ENCODE assay signal across 6 cellular contexts in the genomic region with DNA sequence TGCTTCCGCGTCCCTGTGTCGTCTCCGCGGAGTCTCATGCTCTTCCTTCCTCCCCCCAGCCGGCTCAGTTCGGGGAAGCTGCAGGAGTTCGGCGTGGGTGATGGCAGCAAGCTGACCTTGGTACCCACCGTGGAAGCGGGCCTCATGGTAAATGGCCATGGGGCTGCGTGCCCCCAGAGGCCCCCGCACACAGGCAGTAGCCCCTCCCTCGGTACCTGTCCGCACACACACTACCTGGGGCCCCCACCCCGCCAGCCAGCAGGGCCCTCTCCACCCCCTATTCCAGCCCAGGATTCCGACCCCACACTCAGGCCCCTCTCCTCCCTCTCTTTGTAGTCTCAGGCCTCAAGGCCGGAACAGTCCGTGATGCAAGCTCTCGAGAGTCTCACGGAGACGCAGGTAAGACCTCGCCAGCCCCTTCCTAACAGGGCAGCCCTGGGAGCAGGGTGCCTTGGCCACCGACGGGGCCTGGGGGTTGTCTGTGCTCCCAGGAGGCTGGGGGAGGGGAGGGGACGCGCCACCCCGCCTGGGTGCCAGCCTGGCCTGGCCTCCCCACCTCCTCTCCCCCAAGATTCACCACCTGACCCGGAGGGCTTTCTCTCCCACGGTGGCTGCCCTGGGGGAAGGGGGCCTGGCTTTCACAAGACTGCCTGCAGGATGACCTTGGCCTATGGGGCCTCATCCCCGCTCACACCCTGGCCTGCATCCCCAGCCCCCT. TPM values are rescaled to one million over a fixed set of nuclear protein-coding genes. Genes with fewer than 3 reads are reported as not detected.
DNase-seq lines count a peak whose midpoint lies in the region; ATAC-seq and TF ChIP-seq lines count a peak whose summit lies in the region.

No MANE protein-coding gene starts in this region.

- TF ChIP-seq CTCF in VCaP (conservative IDR thresholded peaks at IDR 0.05) (no peak), fibroblast of villous mesenchyme (IDR thresholded peaks at IDR 0.05; ENCODE audit: insufficient read depth, low read depth, low read length) (no peak)

- peak overlapping the region; percentile 91 for H3K27ac ChIP-seq in VCaP

- TF ChIP-seq POLR2A in GM15510 (IDR thresholded peaks at IDR 0.05; ENCODE audit: borderline replicate concordance, extremely low read depth, insufficient read length) = peak; percentile 41

- ATAC-seq in GM19463 (IDR thresholded peaks at IDR 0.05; ENCODE audit: unreplicated experiment) (no peak), GM18511 (IDR thresholded peaks at IDR 0.05; ENCODE audit: unreplicated experiment) (no peak)

- DNase-seq in fibroblast of villous mesenchyme (ENCODE audit: low read depth) = peak; percentile 70
- peak; percentile 62 for DNase-seq in stimulated activated naive CD4-positive, alpha-beta T cell treated with Interleukin-2 at 50 U/mL for 16 hours (lab: John Stamatoyannopoulos, UW)

- H3K4me3 ChIP-seq in fibroblast of villous mesenchyme (ENCODE audit: low read depth, low read length) = peak overlapping the region; percentile 87

RNA-seq across cellular contexts. Expression of gene MIDN, which starts 3.3 kb away (rescaled TPM):
- 14.2 and 15.5 TPM in 2 replicates for total RNA-seq in fibroblast of villous mesenchyme

RNA-seq across cellular contexts. Expression of gene ATP5F1D, which starts 10.1 kb away (rescaled TPM):
- 12.1 and 15.1 TPM in 2 replicates for total RNA-seq in fibroblast of villous mesenchyme

RNA-seq across cellular contexts. Expression of gene CBARP, which starts 13.9 kb away (rescaled TPM):
- total RNA-seq in fibroblast of villous mesenchyme = 5.8 and 6.0 TPM in 2 replicates

RNA-seq across cellular contexts. Expression of gene CIRBP, which starts 17.5 kb away (rescaled TPM):
- 85.5 and 140 TPM in 2 replicates for total RNA-seq in fibroblast of villous mesenchyme

RNA-seq across cellular contexts. Expression of gene FAM174C, which starts 23.7 kb away (rescaled TPM):
- total RNA-seq in fibroblast of villous mesenchyme = 17.3 and 21.9 TPM in 2 replicates
